ENCODE assay signal across 1 cellular context in the genomic region with DNA sequence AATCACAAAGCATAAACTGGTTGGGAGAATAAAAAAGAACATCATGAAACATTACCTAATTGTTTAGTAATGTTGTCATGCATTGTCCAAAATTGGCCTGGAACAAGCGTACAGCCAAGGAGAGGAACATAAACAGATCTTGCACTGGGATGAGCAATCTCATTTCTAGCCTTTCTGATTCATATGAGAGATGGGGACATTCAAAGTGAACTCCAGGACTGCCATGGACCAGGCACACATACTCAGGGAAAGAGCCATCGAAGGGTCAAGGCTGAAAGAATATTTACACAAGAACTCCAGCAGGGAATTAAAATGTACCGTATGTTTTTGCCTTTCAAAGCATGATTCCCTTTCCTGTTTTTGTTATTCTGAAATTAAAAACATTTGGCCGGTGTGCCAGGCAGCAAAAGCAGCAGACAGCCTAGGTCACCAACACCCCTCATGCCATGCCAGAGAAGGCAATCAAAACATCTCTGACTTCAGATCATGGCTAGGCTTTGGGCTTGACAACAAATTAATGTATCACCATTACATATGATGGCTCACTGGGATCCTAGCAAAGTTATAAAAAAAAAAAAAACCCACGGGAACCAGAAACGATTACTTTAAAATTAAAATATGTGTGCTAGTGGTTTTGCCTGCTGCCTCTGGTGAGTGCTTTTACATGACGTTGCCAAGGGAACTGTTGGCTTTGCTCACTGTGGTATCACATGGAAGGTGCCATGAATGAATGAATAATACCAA.
TF ChIP-seq lines count a peak whose summit lies in the region.

No MANE protein-coding gene starts in this region.

TF ChIP-seq in IMR-90, 13 proteins besides CTCF, POLR2A, EP300 and RAD21:
- TF ChIP-seq MAFK (IDR thresholded peaks at IDR 0.05; ENCODE audit: low read depth, low read length) (no peak), BHLHE40 (IDR thresholded peaks at IDR 0.05; ENCODE audit: low read depth, low read length) (0 out of 2 replicates have a peak, but pooled peaks have one; percentile 3), MAZ (IDR thresholded peaks at IDR 0.05; ENCODE audit: borderline replicate concordance, low read depth, low read length) (no peak), NFE2L2 (IDR thresholded peaks at IDR 0.05; ENCODE audit: low read depth, low read length) (peak; percentile 9; the same call in 1 of the 2 replicates), USF2 (IDR thresholded peaks at IDR 0.05; ENCODE audit: low read depth, low read length) (no peak), CEBPB (IDR thresholded peaks at IDR 0.05; ENCODE audit: low read depth, low read length) (peak; percentile 85), CHD1 (IDR thresholded peaks at IDR 0.05; ENCODE audit: low read depth, low read length) (no peak), MXI1 (IDR thresholded peaks at IDR 0.05; ENCODE audit: borderline replicate concordance, low read depth, low read length) (0 out of 2 replicates have a peak, but pooled peaks have one; percentile 45), RCOR1 (IDR thresholded peaks at IDR 0.05; ENCODE audit: insufficient replicate concordance, low read length) (peak; percentile 23), SMC3 (IDR thresholded peaks at IDR 0.05; ENCODE audit: low read depth, low read length) (no peak), ELK1 (IDR thresholded peaks at IDR 0.05; ENCODE audit: borderline replicate concordance, low read depth, low read length) (no peak), RFX5 (IDR thresholded peaks at IDR 0.05; ENCODE audit: low read depth, low read length) (no peak), FOS (IDR thresholded peaks at IDR 0.05; ENCODE audit: low read depth, low read length) (peak; percentile 70; the same call in 1 of the 2 replicates)
